ENCODE assay signal across 1 cellular context in the genomic region with DNA sequence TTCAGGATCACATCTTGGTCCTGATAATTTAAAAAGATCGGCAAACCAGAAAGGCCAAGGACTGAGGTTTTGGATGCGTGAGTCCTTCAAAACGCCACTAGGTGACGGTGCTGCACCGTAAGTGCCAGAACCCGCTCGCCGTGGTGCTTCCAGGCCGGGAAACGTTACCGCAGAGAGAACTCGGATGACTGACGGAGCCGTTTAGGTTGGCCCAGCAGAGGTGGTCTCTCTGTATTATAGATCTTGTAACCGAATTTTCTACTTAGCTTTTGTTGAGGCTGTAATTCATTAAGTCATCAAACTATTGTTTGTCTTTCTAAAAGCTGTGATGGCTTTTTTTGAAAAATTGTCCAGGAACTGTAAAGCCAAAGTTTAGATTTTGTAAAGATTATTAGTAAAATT.
TF ChIP-seq lines count a peak whose summit lies in the region.

No MANE protein-coding gene starts in this region.

TF ChIP-seq in HepG2, 621 proteins besides CTCF, POLR2A, EP300 and RAD21 (continued from another document):
- no peak for TF ChIP-seq GPBP1L1 (CRISPR knock-in tag; IDR thresholded peaks at IDR 0.05)
- TF ChIP-seq FIP1L1 (IDR thresholded peaks at IDR 0.05; ENCODE audit: borderline replicate concordance, insufficient read depth, low read depth, low read length): no peak
- TF ChIP-seq, protein P1, sequence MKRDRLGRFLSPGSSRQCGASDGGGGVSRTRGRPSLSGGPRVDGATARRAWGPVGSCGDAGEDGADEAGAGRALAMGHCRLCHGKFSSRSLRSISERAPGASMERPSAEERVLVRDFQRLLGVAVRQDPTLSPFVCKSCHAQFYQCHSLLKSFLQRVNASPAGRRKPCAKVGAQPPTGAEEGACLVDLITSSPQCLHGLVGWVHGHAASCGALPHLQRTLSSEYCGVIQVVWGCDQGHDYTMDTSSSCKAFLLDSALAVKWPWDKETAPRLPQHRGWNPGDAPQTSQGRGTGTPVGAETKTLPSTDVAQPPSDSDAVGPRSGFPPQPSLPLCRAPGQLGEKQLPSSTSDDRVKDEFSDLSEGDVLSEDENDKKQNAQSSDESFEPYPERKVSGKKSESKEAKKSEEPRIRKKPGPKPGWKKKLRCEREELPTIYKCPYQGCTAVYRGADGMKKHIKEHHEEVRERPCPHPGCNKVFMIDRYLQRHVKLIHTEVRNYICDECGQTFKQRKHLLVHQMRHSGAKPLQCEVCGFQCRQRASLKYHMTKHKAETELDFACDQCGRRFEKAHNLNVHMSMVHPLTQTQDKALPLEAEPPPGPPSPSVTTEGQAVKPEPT (CRISPR knock-in tag; IDR thresholded peaks at IDR 0.05; ENCODE audit: low read depth): no peak
- no peak for TF ChIP-seq ZNF446 (CRISPR knock-in tag; IDR thresholded peaks at IDR 0.05)
- TF ChIP-seq ELF3 (CRISPR knock-in tag; IDR thresholded peaks at IDR 0.05): 0 out of 2 replicates have a peak, but pooled peaks have one; percentile 16
- 0 out of 4 replicates have a peak, but pooled peaks of 1 of the 2 experiments have one; percentile 33 for TF ChIP-seq KLF16 (CRISPR knock-in tag; IDR thresholded peaks at IDR 0.05)
- TF ChIP-seq GABPA (IDR thresholded peaks at IDR 0.05; ENCODE audit: low read depth, low read length): no peak
- TF ChIP-seq GABPA (CRISPR knock-in tag; IDR thresholded peaks at IDR 0.05; ENCODE audit: low read depth): no peak
- no peak for TF ChIP-seq PAX8 (CRISPR knock-in tag; IDR thresholded peaks at IDR 0.05; ENCODE audit: borderline replicate concordance)
- no peak for TF ChIP-seq ZNF33A (CRISPR knock-in tag; IDR thresholded peaks at IDR 0.05; ENCODE audit: borderline replicate concordance)
- TF ChIP-seq YY1 (IDR thresholded peaks at IDR 0.05; ENCODE audit: insufficient read depth, insufficient replicate concordance, low read depth, low read length): peak; percentile 51
- no peak for TF ChIP-seq ZBTB7A (CRISPR knock-in tag; IDR thresholded peaks at IDR 0.05)
- no peak for TF ChIP-seq ZNF75D (CRISPR knock-in tag; IDR thresholded peaks at IDR 0.05; ENCODE audit: borderline replicate concordance)
- TF ChIP-seq ZNF7 (CRISPR knock-in tag; IDR thresholded peaks at IDR 0.05): no peak
- TF ChIP-seq PHF21A (CRISPR knock-in tag; IDR thresholded peaks at IDR 0.05): no peak
- TF ChIP-seq, protein P2, sequence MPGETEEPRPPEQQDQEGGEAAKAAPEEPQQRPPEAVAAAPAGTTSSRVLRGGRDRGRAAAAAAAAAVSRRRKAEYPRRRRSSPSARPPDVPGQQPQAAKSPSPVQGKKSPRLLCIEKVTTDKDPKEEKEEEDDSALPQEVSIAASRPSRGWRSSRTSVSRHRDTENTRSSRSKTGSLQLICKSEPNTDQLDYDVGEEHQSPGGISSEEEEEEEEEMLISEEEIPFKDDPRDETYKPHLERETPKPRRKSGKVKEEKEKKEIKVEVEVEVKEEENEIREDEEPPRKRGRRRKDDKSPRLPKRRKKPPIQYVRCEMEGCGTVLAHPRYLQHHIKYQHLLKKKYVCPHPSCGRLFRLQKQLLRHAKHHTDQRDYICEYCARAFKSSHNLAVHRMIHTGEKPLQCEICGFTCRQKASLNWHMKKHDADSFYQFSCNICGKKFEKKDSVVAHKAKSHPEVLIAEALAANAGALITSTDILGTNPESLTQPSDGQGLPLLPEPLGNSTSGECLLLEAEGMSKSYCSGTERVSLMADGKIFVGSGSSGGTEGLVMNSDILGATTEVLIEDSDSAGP (CRISPR knock-in tag; IDR thresholded peaks at IDR 0.05; ENCODE audit: borderline replicate concordance): peak; percentile 25; the same call in 1 of the 2 replicates
- no peak for TF ChIP-seq KLF15 (CRISPR knock-in tag; IDR thresholded peaks at IDR 0.05; ENCODE audit: borderline replicate concordance)
- TF ChIP-seq ZNF180 (CRISPR knock-in tag; IDR thresholded peaks at IDR 0.05; ENCODE audit: borderline replicate concordance, low read depth): no peak
- TF ChIP-seq, protein P3, sequence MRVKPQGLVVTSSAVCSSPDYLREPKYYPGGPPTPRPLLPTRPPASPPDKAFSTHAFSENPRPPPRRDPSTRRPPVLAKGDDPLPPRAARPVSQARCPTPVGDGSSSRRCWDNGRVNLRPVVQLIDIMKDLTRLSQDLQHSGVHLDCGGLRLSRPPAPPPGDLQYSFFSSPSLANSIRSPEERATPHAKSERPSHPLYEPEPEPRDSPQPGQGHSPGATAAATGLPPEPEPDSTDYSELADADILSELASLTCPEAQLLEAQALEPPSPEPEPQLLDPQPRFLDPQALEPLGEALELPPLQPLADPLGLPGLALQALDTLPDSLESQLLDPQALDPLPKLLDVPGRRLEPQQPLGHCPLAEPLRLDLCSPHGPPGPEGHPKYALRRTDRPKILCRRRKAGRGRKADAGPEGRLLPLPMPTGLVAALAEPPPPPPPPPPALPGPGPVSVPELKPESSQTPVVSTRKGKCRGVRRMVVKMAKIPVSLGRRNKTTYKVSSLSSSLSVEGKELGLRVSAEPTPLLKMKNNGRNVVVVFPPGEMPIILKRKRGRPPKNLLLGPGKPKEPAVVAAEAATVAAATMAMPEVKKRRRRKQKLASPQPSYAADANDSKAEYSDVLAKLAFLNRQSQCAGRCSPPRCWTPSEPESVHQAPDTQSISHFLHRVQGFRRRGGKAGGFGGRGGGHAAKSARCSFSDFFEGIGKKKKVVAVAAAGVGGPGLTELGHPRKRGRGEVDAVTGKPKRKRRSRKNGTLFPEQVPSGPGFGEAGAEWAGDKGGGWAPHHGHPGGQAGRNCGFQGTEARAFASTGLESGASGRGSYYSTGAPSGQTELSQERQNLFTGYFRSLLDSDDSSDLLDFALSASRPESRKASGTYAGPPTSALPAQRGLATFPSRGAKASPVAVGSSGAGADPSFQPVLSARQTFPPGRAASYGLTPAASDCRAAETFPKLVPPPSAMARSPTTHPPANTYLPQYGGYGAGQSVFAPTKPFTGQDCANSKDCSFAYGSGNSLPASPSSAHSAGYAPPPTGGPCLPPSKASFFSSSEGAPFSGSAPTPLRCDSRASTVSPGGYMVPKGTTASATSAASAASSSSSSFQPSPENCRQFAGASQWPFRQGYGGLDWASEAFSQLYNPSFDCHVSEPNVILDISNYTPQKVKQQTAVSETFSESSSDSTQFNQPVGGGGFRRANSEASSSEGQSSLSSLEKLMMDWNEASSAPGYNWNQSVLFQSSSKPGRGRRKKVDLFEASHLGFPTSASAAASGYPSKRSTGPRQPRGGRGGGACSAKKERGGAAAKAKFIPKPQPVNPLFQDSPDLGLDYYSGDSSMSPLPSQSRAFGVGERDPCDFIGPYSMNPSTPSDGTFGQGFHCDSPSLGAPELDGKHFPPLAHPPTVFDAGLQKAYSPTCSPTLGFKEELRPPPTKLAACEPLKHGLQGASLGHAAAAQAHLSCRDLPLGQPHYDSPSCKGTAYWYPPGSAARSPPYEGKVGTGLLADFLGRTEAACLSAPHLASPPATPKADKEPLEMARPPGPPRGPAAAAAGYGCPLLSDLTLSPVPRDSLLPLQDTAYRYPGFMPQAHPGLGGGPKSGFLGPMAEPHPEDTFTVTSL (CRISPR knock-in tag; IDR thresholded peaks at IDR 0.05; ENCODE audit: borderline replicate concordance): no peak
- TF ChIP-seq ZNF670 (CRISPR knock-in tag; IDR thresholded peaks at IDR 0.05; ENCODE audit: borderline replicate concordance): no peak
- TF ChIP-seq, protein P4, sequence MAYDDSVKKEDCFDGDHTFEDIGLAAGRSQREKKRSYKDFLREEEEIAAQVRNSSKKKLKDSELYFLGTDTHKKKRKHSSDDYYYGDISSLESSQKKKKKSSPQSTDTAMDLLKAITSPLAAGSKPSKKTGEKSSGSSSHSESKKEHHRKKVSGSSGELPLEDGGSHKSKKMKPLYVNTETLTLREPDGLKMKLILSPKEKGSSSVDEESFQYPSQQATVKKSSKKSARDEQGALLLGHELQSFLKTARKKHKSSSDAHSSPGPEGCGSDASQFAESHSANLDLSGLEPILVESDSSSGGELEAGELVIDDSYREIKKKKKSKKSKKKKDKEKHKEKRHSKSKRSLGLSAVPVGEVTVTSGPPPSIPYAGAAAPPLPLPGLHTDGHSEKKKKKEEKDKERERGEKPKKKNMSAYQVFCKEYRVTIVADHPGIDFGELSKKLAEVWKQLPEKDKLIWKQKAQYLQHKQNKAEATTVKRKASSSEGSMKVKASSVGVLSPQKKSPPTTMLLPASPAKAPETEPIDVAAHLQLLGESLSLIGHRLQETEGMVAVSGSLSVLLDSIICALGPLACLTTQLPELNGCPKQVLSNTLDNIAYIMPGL (CRISPR knock-in tag; IDR thresholded peaks at IDR 0.05; ENCODE audit: borderline replicate concordance in 1 of 2, low read depth in 1 of 2): peak in 1 of 2 experiments; percentile 33; a peak in 1 of 4 replicates
- no peak for TF ChIP-seq HOXA5 (CRISPR knock-in tag; IDR thresholded peaks at IDR 0.05)
- TF ChIP-seq SMYD3 (CRISPR knock-in tag; IDR thresholded peaks at IDR 0.05): no peak
- TF ChIP-seq SRSF4 (IDR thresholded peaks at IDR 0.05; ENCODE audit: low read depth, low read length, poor library complexity, severe bottlenecking): no peak
- 0 out of 2 replicates have a peak, but pooled peaks have one; percentile 24 for TF ChIP-seq CBX5 (CRISPR knock-in tag; IDR thresholded peaks at IDR 0.05; ENCODE audit: borderline replicate concordance)
- no peak for TF ChIP-seq ZNF264 (CRISPR knock-in tag; IDR thresholded peaks at IDR 0.05)
- TF ChIP-seq ZNF543 (CRISPR knock-in tag; IDR thresholded peaks at IDR 0.05): no peak
- TF ChIP-seq MXD4 (CRISPR knock-in tag; IDR thresholded peaks at IDR 0.05): no peak
- TF ChIP-seq ZFP90 (CRISPR knock-in tag; IDR thresholded peaks at IDR 0.05; ENCODE audit: borderline replicate concordance): no peak
- no peak for TF ChIP-seq POLR2G (IDR thresholded peaks at IDR 0.05; ENCODE audit: low read depth, low read length)
- TF ChIP-seq TEAD3 (CRISPR knock-in tag; optimal IDR thresholded peaks at IDR 0.05; ENCODE audit: borderline replicate concordance): peak; percentile 17
- TF ChIP-seq, protein P5, sequence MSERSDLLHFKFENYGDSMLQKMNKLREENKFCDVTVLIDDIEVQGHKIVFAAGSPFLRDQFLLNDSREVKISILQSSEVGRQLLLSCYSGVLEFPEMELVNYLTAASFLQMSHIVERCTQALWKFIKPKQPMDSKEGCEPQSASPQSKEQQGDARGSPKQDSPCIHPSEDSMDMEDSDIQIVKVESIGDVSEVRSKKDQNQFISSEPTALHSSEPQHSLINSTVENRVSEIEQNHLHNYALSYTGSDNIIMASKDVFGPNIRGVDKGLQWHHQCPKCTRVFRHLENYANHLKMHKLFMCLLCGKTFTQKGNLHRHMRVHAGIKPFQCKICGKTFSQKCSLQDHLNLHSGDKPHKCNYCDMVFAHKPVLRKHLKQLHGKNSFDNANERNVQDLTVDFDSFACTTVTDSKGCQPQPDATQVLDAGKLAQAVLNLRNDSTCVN (CRISPR knock-in tag; IDR thresholded peaks at IDR 0.05; ENCODE audit: borderline replicate concordance): no peak
- no peak for TF ChIP-seq ZNF496 (CRISPR knock-in tag; IDR thresholded peaks at IDR 0.05; ENCODE audit: insufficient replicate concordance)
- no peak for TF ChIP-seq ZBTB1 (CRISPR knock-in tag; IDR thresholded peaks at IDR 0.05; ENCODE audit: borderline replicate concordance)
- no peak for TF ChIP-seq ZNF234 (CRISPR knock-in tag; conservative IDR thresholded peaks at IDR 0.05)
- no peak for TF ChIP-seq ZBTB8A (CRISPR knock-in tag; IDR thresholded peaks at IDR 0.05; ENCODE audit: borderline replicate concordance, low read depth)
- peak; percentile 56; the same call in 1 of the 2 replicates for TF ChIP-seq ZNF121 (CRISPR knock-in tag; IDR thresholded peaks at IDR 0.05)
- no peak for TF ChIP-seq MEIS1 (CRISPR knock-in tag; IDR thresholded peaks at IDR 0.05; ENCODE audit: borderline replicate concordance)
- no peak for TF ChIP-seq MIXL1 (CRISPR knock-in tag; IDR thresholded peaks at IDR 0.05)
- peak; percentile 67 for TF ChIP-seq KDM3A (CRISPR knock-in tag; IDR thresholded peaks at IDR 0.05; ENCODE audit: low read depth)
- peak; percentile 99 for TF ChIP-seq STAG1 (CRISPR knock-in tag; IDR thresholded peaks at IDR 0.05)
- 0 out of 2 replicates have a peak, but pooled peaks have one; percentile 34 for TF ChIP-seq SMAD3 (CRISPR knock-in tag; IDR thresholded peaks at IDR 0.05)
- no peak for TF ChIP-seq ZNF777 (CRISPR knock-in tag; IDR thresholded peaks at IDR 0.05)
- no peak for TF ChIP-seq ZSCAN21 (CRISPR knock-in tag; IDR thresholded peaks at IDR 0.05; ENCODE audit: borderline replicate concordance)
- peak; percentile 55 for TF ChIP-seq SALL1 (CRISPR knock-in tag; IDR thresholded peaks at IDR 0.05)
- TF ChIP-seq ZNF580 (CRISPR knock-in tag; IDR thresholded peaks at IDR 0.05; ENCODE audit: borderline replicate concordance, low read depth): 0 out of 2 replicates have a peak, but pooled peaks have one; percentile 33
- 0 out of 2 replicates have a peak, but pooled peaks have one; percentile 29 for TF ChIP-seq ARID3A (IDR thresholded peaks at IDR 0.05; ENCODE audit: low read depth, low read length)
- no peak for TF ChIP-seq E2F5 (CRISPR knock-in tag; conservative IDR thresholded peaks at IDR 0.05)
TF ChIP-seq in HepG2: peak in this region for 27.
